ENCODE assay signal across 13 cellular contexts in genomic region chr16:89095401-89095974, GRCh38. TPM values are rescaled to one million over a fixed set of nuclear protein-coding genes. Genes with fewer than 3 reads are reported as not detected.
DNase-seq lines count a peak whose midpoint lies in the region; FAIRE-seq and TF ChIP-seq lines count a peak whose summit lies in the region.
"Had no signal": no experiment of that assay in that cellular context is flagged by ENCODE, and none has a peak within 500 bp of the region (broad histone marks: within the 10 kb centered on the region; RNA-seq: fewer than 3 reads in every experiment).

No MANE protein-coding gene starts in this region.

- no peaks in the 10 kb centered on the region for H3K9me3 ChIP-seq in astrocyte (ENCODE audit: insufficient read depth, low read depth, low read length)
- H3K9me3 ChIP-seq in neural progenitor cell (ENCODE audit: low read depth) = no peaks in the 10 kb centered on the region
- no peaks in the 10 kb centered on the region for H3K9me3 ChIP-seq in esophagus muscularis mucosa
- H3K9me3 ChIP-seq in adrenal gland (replicated peaks in 1 of 3) = no peaks in the 10 kb centered on the region
- H3K9me3 ChIP-seq: upper lobe of right lung had no signal

- TF ChIP-seq POLR2A in esophagus muscularis mucosa (IDR thresholded peaks at IDR 0.05; ENCODE audit: low read depth) = no peak
- TF ChIP-seq POLR2A in adrenal gland (IDR thresholded peaks at IDR 0.05) = no peak

- H3K27me3 Mint-ChIP-seq in activated CD4-positive, alpha-beta T cell treated with anti-CD3 and anti-CD28 coated beads, Interleukin-2, amount 10 ng/mL, durations not matched to agents 24 days and 14 days = peaks cover 16% of the 10 kb centered on the region
- H3K27me3 Mint-ChIP-seq in astrocyte (ENCODE audit: low read depth, unreplicated experiment) (peaks cover 17% of the 10 kb centered on the region), neural progenitor cell (ENCODE audit: insufficient read depth, low read depth) (peaks cover 15% of the 10 kb centered on the region)

- peaks cover 8% of the 10 kb centered on the region for H3F3A ChIP-seq in neural progenitor cell (ENCODE audit: low read depth)

- WGBS in esophagus muscularis mucosa = 80% methylated on average over 17 of the region's 22 CpGs
- WGBS in adrenal gland, 4 donors = 75 to 80% (median 77%) methylated on average over 17 to 22 of the region's 22 CpGs

- peaks cover 8% of the 10 kb centered on the region for H3K27me3 ChIP-seq in astrocyte (ENCODE audit: insufficient read depth, low read length)
- H3K27me3 ChIP-seq in neural progenitor cell = peaks cover 42% of the 10 kb centered on the region
- H3K27me3 ChIP-seq in esophagus muscularis mucosa = peaks cover 0 to 12% (median 0%) of the 10 kb centered on the region in 4 donors
- H3K27me3 ChIP-seq in adrenal gland = no peaks in the 10 kb centered on the region
- H3K27me3 ChIP-seq: upper lobe of right lung had no signal

- H3K9me3 Mint-ChIP-seq in activated CD4-positive, alpha-beta T cell treated with anti-CD3 and anti-CD28 coated beads, Interleukin-2, amount 10 ng/mL, durations not matched to agents 24 days and 14 days = no peaks in the 10 kb centered on the region
- H3K9me3 Mint-ChIP-seq in astrocyte (ENCODE audit: unreplicated experiment) (no peaks in the 10 kb centered on the region), neural progenitor cell (no peaks in the 10 kb centered on the region)

- no peak for DNase-seq in activated CD4-positive, alpha-beta T cell treated with anti-CD3 and anti-CD28 coated beads, Interleukin-2, amount 10 ng/mL, durations not matched to agents 24 days and 14 days
- DNase-seq in activated CD4-positive, alpha-beta T cell treated with anti-CD3 and anti-CD28 coated beads for 48 hours = no peak
- DNase-seq in NCI-H128 (lab: John Stamatoyannopoulos, UW; ENCODE audit: unreplicated experiment) (peak; percentile 50), astrocyte (ENCODE audit: low read depth) (no peak), neural progenitor cell (ENCODE audit: low spot score) (no peak), esophagus muscularis mucosa (ENCODE audit: extremely low spot score) (no peak), islet precursor cell (no peak), adrenal gland (no peak)
- DNase-seq: activated CD4-positive, alpha-beta T cell treated with anti-CD3 and anti-CD28 coated beads for 1 hour; cerebellar nuclear complex; stimulated activated CD4-positive, alpha-beta T cell treated with anti-CD3 and anti-CD28 coated beads, Interleukin-4, amount 100 ng/mL, for 1 hour; upper lobe of right lung had no signal

- H3K79me2 ChIP-seq in astrocyte (ENCODE audit: insufficient read depth, low read length) (peaks cover 54% of the 10 kb centered on the region), neural progenitor cell (ENCODE audit: low read depth) (peaks cover 61% of the 10 kb centered on the region)

- FAIRE-seq in astrocyte (lab: Jason Lieb, UNC) = no peak
- FAIRE-seq: RCC 7860 had no signal

- H3K4me3 ChIP-seq in astrocyte (ENCODE audit: insufficient read depth, low read depth, low read length) (no peak overlapping the region), neural progenitor cell (no peak overlapping the region), esophagus muscularis mucosa (peak overlapping the region in 1 of 4 donors; percentile 83), adrenal gland (no peak overlapping the region)

- no peak for TF ChIP-seq CTCF in astrocyte (IDR thresholded peaks at IDR 0.05; ENCODE audit: insufficient read depth, low read depth, low read length)
- no peak for TF ChIP-seq CTCF in neural progenitor cell (IDR thresholded peaks at IDR 0.05)
- TF ChIP-seq CTCF in esophagus muscularis mucosa (IDR thresholded peaks at IDR 0.05) = no peak
- no peak for TF ChIP-seq CTCF in adrenal gland (IDR thresholded peaks at IDR 0.05)

- H3K36me3 ChIP-seq in astrocyte (ENCODE audit: insufficient read depth, low read length) (no peaks in the 10 kb centered on the region), neural progenitor cell (no peaks in the 10 kb centered on the region), esophagus muscularis mucosa (peaks cover 0 to 23% (median 9%) of the 10 kb centered on the region in 4 donors), adrenal gland (replicated peaks in 1 of 2) (no peaks in the 10 kb centered on the region)
- H3K36me3 ChIP-seq: upper lobe of right lung had no signal

- no peak overlapping the region for H3K4me2 ChIP-seq in astrocyte (ENCODE audit: low read length)
- H3K4me2 ChIP-seq in neural progenitor cell = peak overlapping the region; percentile 95

- H3K4me1 ChIP-seq in astrocyte (ENCODE audit: insufficient read depth, low read length) = peaks cover 11% of the 10 kb centered on the region
- H3K4me1 ChIP-seq in neural progenitor cell = peaks cover 19% of the 10 kb centered on the region
- H3K4me1 ChIP-seq in esophagus muscularis mucosa = peaks cover 16 to 48% (median 43%) of the 10 kb centered on the region in 4 donors
- H3K4me1 ChIP-seq in adrenal gland (replicated peaks in 1 of 2) = peaks cover 17 to 36% of the 10 kb centered on the region in 2 donors

- intact Hi-C loops in activated CD4-positive, alpha-beta T cell treated with anti-CD3 and anti-CD28 coated beads, Interleukin-2, amount 10 ng/mL, durations not matched to agents 24 days and 14 days (cut with micrococcal nuclease) = loop anchor here (10.0 kb wide), 2 partner anchors 119 to 151 kb away; partner anchors contain the start of gene ZNF778
- intact Hi-C loops in esophagus muscularis mucosa (cut with DNase I) = no loop called here
- intact Hi-C loops in adrenal gland (cut with DNase I) = loop anchor here in 1 of 2 donors (10.0 kb wide), 1 partner anchor 69 kb away; no protein-coding TSS in a partner anchor

- H3K4me1 Mint-ChIP-seq in activated CD4-positive, alpha-beta T cell treated with anti-CD3 and anti-CD28 coated beads, Interleukin-2, amount 10 ng/mL, durations not matched to agents 24 days and 14 days = peaks cover 56% of the 10 kb centered on the region
- H3K4me1 Mint-ChIP-seq in astrocyte (ENCODE audit: low read depth, unreplicated experiment) (peaks cover 9% of the 10 kb centered on the region), neural progenitor cell (peaks cover 39% of the 10 kb centered on the region)

- no peak overlapping the region for H3K9ac ChIP-seq in astrocyte (ENCODE audit: low read length)
- H3K9ac ChIP-seq in neural progenitor cell = no peak overlapping the region

- no peak overlapping the region for H3K27ac ChIP-seq in astrocyte (ENCODE audit: low read depth, low read length)
- H3K27ac ChIP-seq in neural progenitor cell = no peak overlapping the region
- H3K27ac ChIP-seq in esophagus muscularis mucosa (replicated peaks in 1 of 4) = no peak overlapping the region
- H3K27ac ChIP-seq in adrenal gland = no peak overlapping the region
- H3K27ac ChIP-seq: upper lobe of right lung had no signal

- H2AFZ ChIP-seq in astrocyte (ENCODE audit: low read depth, low read length) (no peak overlapping the region), neural progenitor cell (replicated peaks) (no peak overlapping the region)

- H3K4me3 Mint-ChIP-seq in activated CD4-positive, alpha-beta T cell treated with anti-CD3 and anti-CD28 coated beads, Interleukin-2, amount 10 ng/mL, durations not matched to agents 24 days and 14 days = peak overlapping the region; percentile 99
- H3K4me3 Mint-ChIP-seq in astrocyte (ENCODE audit: unreplicated experiment) (peak overlapping the region; percentile 60), neural progenitor cell (peak overlapping the region; percentile 99)

- no peak for TF ChIP-seq EP300 in esophagus muscularis mucosa (IDR thresholded peaks at IDR 0.05)

- peaks cover 42% of the 10 kb centered on the region for H4K20me1 ChIP-seq in astrocyte (ENCODE audit: insufficient read depth, low read length)
- H4K20me1 ChIP-seq in neural progenitor cell (ENCODE audit: low read depth) = peaks cover 46% of the 10 kb centered on the region

- H3K36me3 Mint-ChIP-seq in activated CD4-positive, alpha-beta T cell treated with anti-CD3 and anti-CD28 coated beads, Interleukin-2, amount 10 ng/mL, durations not matched to agents 24 days and 14 days (ENCODE audit: low read depth) = peaks cover 22% of the 10 kb centered on the region
- H3K36me3 Mint-ChIP-seq in astrocyte (ENCODE audit: low read depth, unreplicated experiment) (peaks cover 9% of the 10 kb centered on the region), neural progenitor cell (no peaks in the 10 kb centered on the region)

- no peak overlapping the region for H3K27ac Mint-ChIP-seq in activated CD4-positive, alpha-beta T cell treated with anti-CD3 and anti-CD28 coated beads, Interleukin-2, amount 10 ng/mL, durations not matched to agents 24 days and 14 days
- H3K27ac Mint-ChIP-seq in astrocyte (ENCODE audit: unreplicated experiment) (no peak overlapping the region), neural progenitor cell (no peak overlapping the region)

RNA-seq across cellular contexts. Expression of gene ACSF3, which starts 1.8 kb away (rescaled TPM):
- total RNA-seq in activated CD4-positive, alpha-beta T cell treated with anti-CD3 and anti-CD28 coated beads, Interleukin-2, amount 10 ng/mL, durations not matched to agents 24 days and 14 days = 41.1 and 41.6 TPM in 2 replicates
- total RNA-seq in astrocyte = 17.0 and 19.1 TPM in 2 replicates
- 14.5 and 25.9 TPM in 2 replicates for total RNA-seq in neural progenitor cell (ENCODE audit: low replicate concordance)
- total RNA-seq in esophagus muscularis mucosa = 10 to 100 TPM; 23.5 to 29.8 (median 27.2) TPM
- total RNA-seq in adrenal gland = 10 to 100 TPM; 35.7 to 88.3 (median 57.0) TPM
- 10 to 100 TPM; 32.4 to 90.3 (median 82.1) TPM for polyA plus RNA-seq in adrenal gland
